Comparison of ENCODE assay signal across 18 cellular contexts in genomic region chr10:43166207-43166878, GRCh38. TPM values are rescaled to one million over a fixed set of nuclear protein-coding genes. Genes with fewer than 3 reads are reported as not detected.
DNase-seq lines count a peak whose midpoint lies in the region; ATAC-seq lines count a peak whose summit lies in the region.
"Had no signal": no experiment of that assay in that cellular context is flagged by ENCODE, and none has a peak within 500 bp of the region (broad histone marks: within the 10 kb centered on the region; RNA-seq: fewer than 3 reads in every experiment).

No MANE protein-coding gene starts in this region.

- ATAC-seq in CD4-positive, CD25-positive, alpha-beta regulatory T cell (ENCODE audit: low read depth in 2 of 2) = peak in 1 of 2 donors; percentile 45
- ATAC-seq in activated T-helper 17 cell treated with anti-CD3 and anti-CD28 coated beads, Interleukin-2, amount 50 U/mL, for 72 hours (replicated peaks) = peak; percentile 62
- no peak for ATAC-seq in GM21737 (IDR thresholded peaks at IDR 0.05; ENCODE audit: unreplicated experiment)
- ATAC-seq: Panc1; right lobe of liver; stimulated activated naive B cell treated with anti-CD40 and anti-IgM and Interleukin-4, amounts not matched to agents 10 μg/mL and 1 μg/mL and 100 μg/mL, for 72 hours had no signal

- no peaks in the 10 kb centered on the region for H3K79me2 ChIP-seq in mesendoderm (ENCODE audit: control insufficient read depth, insufficient read depth, low read length)

- peak overlapping the region; percentile 58 for H3K27ac ChIP-seq in CD4-positive, CD25-positive, alpha-beta regulatory T cell (ENCODE audit: insufficient read depth, low read length, poor library complexity, severe bottlenecking)
- H3K27ac ChIP-seq in mesendoderm (ENCODE audit: low read depth, low read length) = no peak overlapping the region
- H3K27ac ChIP-seq: BLaER1 treated with 17β-estradiol and CSF1 and Interleukin-3, amounts not matched to agents 10 nM and 100 nM; lower lobe of right lung; right lobe of liver; uterus had no signal

- peaks cover 59% of the 10 kb centered on the region for H3K36me3 Mint-ChIP-seq in CD4-positive, CD25-positive, alpha-beta regulatory T cell
- peaks cover 84% of the 10 kb centered on the region for H3K36me3 Mint-ChIP-seq in activated T-helper 17 cell treated with anti-CD3 and anti-CD28 coated beads, Interleukin-2, amount 50 U/mL, for 72 hours (ENCODE audit: low read depth)

- peak in 1 of 3 donors; percentile 28 for DNase-seq in CD4-positive, CD25-positive, alpha-beta regulatory T cell
- DNase-seq in DMS153 (lab: John Stamatoyannopoulos, UW) (peak; percentile 32), HCEC 1CT (peak; percentile 30), iPS-NIHi11 (ENCODE audit: low spot score) (no peak), mesendoderm (no peak)
- DNase-seq: foreskin fibroblast; lower lobe of right lung; NCI-H1417 treated with DMSO at 0.1 percent for 48 hours; NCI-H510A; nephron progenitor cell; right lobe of liver; stimulated activated naive B cell treated with anti-CD40 and anti-IgM and Interleukin-4, amounts not matched to agents 10 μg/mL and 1 μg/mL and 100 μg/mL, for 72 hours; uterus had no signal

- H3K27ac Mint-ChIP-seq in CD4-positive, CD25-positive, alpha-beta regulatory T cell = peak overlapping the region in 2 of 3 donors; percentile 50 to 70
- peak overlapping the region; percentile 48 for H3K27ac Mint-ChIP-seq in activated T-helper 17 cell treated with anti-CD3 and anti-CD28 coated beads, Interleukin-2, amount 50 U/mL, for 72 hours
- H3K27ac Mint-ChIP-seq: activated T-helper 2 cell treated with anti-CD3 and anti-CD28 coated beads, Interferon-gamma antibody, Interleukin-2, Interleukin-4, amounts not matched to agents 10 μg/mL and 5 μg/mL and 100 μg/mL, durations not matched to agents 14 hours and 24 hours and 36 hours; nephron progenitor cell had no signal

- no peak overlapping the region for H3K4me2 ChIP-seq in mesendoderm (ENCODE audit: low read length)

- no peak overlapping the region for H3K18ac ChIP-seq in mesendoderm (ENCODE audit: low read length)

- peak overlapping the region; percentile 10 to 16 (median 14) for H3K4me3 Mint-ChIP-seq in CD4-positive, CD25-positive, alpha-beta regulatory T cell
- H3K4me3 Mint-ChIP-seq in activated T-helper 17 cell treated with anti-CD3 and anti-CD28 coated beads, Interleukin-2, amount 50 U/mL, for 72 hours = peak overlapping the region; percentile 19
- H3K4me3 Mint-ChIP-seq: nephron progenitor cell; stimulated activated naive B cell treated with anti-CD40 and anti-IgM and Interleukin-4, amounts not matched to agents 10 μg/mL and 1 μg/mL and 100 μg/mL, for 72 hours had no signal

- H2BK120ac ChIP-seq in mesendoderm (ENCODE audit: low read depth, low read length) = no peak overlapping the region

- H3K4me3 ChIP-seq in CD4-positive, CD25-positive, alpha-beta regulatory T cell (ENCODE audit: low read depth, low read length) = peak overlapping the region; percentile 34
- H3K4me3 ChIP-seq in mesendoderm (ENCODE audit: low read length) = no peak overlapping the region
- H3K4me3 ChIP-seq: BLaER1 treated with 17β-estradiol and CSF1 and Interleukin-3, amounts not matched to agents 10 nM and 100 nM; lower lobe of right lung; right lobe of liver; uterus had no signal

- H3K4ac ChIP-seq in mesendoderm (ENCODE audit: low read depth, low read length) = no peak overlapping the region

- H3K56ac ChIP-seq in mesendoderm (ENCODE audit: low read length) = no peak overlapping the region

- no peak overlapping the region for H2BK5ac ChIP-seq in mesendoderm (ENCODE audit: low read length)

- no peak overlapping the region for H4K5ac ChIP-seq in mesendoderm (ENCODE audit: low read length)

- no peak overlapping the region for H3K23ac ChIP-seq in mesendoderm (ENCODE audit: low read length)

- H3K27me3 ChIP-seq in CD4-positive, CD25-positive, alpha-beta regulatory T cell (ENCODE audit: control insufficient read depth, insufficient read depth, low read length) = no peaks in the 10 kb centered on the region
- no peaks in the 10 kb centered on the region for H3K27me3 ChIP-seq in mesendoderm (ENCODE audit: insufficient read depth, low read length, poor library complexity)
- H3K27me3 ChIP-seq: BLaER1 treated with 17β-estradiol and CSF1 and Interleukin-3, amounts not matched to agents 10 nM and 100 nM; right lobe of liver; uterus had no signal

- peaks cover 69% of the 10 kb centered on the region for H3K36me3 ChIP-seq in CD4-positive, CD25-positive, alpha-beta regulatory T cell (ENCODE audit: control insufficient read depth, insufficient read depth, low read length)
- H3K36me3 ChIP-seq in mesendoderm (ENCODE audit: control insufficient read depth, insufficient read depth, low read length) = no peaks in the 10 kb centered on the region
- H3K36me3 ChIP-seq: right lobe of liver, uterus had no signal

- H2BK15ac ChIP-seq in mesendoderm (replicated peaks; ENCODE audit: low read depth) = no peak overlapping the region

- H3K4me1 ChIP-seq in CD4-positive, CD25-positive, alpha-beta regulatory T cell (ENCODE audit: control insufficient read depth, insufficient read depth, low read length, poor library complexity, severe bottlenecking) = peaks cover 7% of the 10 kb centered on the region
- H3K4me1 ChIP-seq in mesendoderm (ENCODE audit: control insufficient read depth, low read depth, low read length) = no peaks in the 10 kb centered on the region
- H3K4me1 ChIP-seq: right lobe of liver, uterus had no signal

- no peak overlapping the region for H3K9ac ChIP-seq in mesendoderm (ENCODE audit: low read length)
- H3K9ac ChIP-seq: BLaER1 treated with 17β-estradiol and CSF1 and Interleukin-3, amounts not matched to agents 10 nM and 100 nM had no signal

- H3K27me3 Mint-ChIP-seq in CD4-positive, CD25-positive, alpha-beta regulatory T cell = no peaks in the 10 kb centered on the region
- no peaks in the 10 kb centered on the region for H3K27me3 Mint-ChIP-seq in activated T-helper 17 cell treated with anti-CD3 and anti-CD28 coated beads, Interleukin-2, amount 50 U/mL, for 72 hours
- H3K27me3 Mint-ChIP-seq: stimulated activated naive B cell treated with anti-CD40 and anti-IgM and Interleukin-4, amounts not matched to agents 10 μg/mL and 1 μg/mL and 100 μg/mL, for 72 hours had no signal

- H3K4me1 Mint-ChIP-seq in CD4-positive, CD25-positive, alpha-beta regulatory T cell = peaks cover 32 to 59% (median 47%) of the 10 kb centered on the region in 4 donors
- H3K4me1 Mint-ChIP-seq in activated T-helper 17 cell treated with anti-CD3 and anti-CD28 coated beads, Interleukin-2, amount 50 U/mL, for 72 hours = peaks cover 20% of the 10 kb centered on the region
- H3K4me1 Mint-ChIP-seq: nephron progenitor cell had no signal

- H2AK5ac ChIP-seq in mesendoderm (ENCODE audit: low read length) = no peak overlapping the region

- WGBS in mesendoderm (ENCODE audit: extremely low coverage, insufficient coverage, low lambda C conversion rate) = no CpG with 5 or more reads among the region's 6 CpGs

- H3K9me3 Mint-ChIP-seq in CD4-positive, CD25-positive, alpha-beta regulatory T cell = no peaks in the 10 kb centered on the region
- no peaks in the 10 kb centered on the region for H3K9me3 Mint-ChIP-seq in activated T-helper 17 cell treated with anti-CD3 and anti-CD28 coated beads, Interleukin-2, amount 50 U/mL, for 72 hours
- H3K9me3 Mint-ChIP-seq: activated T-helper 2 cell treated with anti-CD3 and anti-CD28 coated beads, Interferon-gamma antibody, Interleukin-2, Interleukin-4, amounts not matched to agents 10 μg/mL and 5 μg/mL and 100 μg/mL, durations not matched to agents 14 hours and 24 hours and 36 hours; nephron progenitor cell; stimulated activated naive B cell treated with anti-CD40 and anti-IgM and Interleukin-4, amounts not matched to agents 10 μg/mL and 1 μg/mL and 100 μg/mL, for 72 hours had no signal

- no peaks in the 10 kb centered on the region for H3K9me3 ChIP-seq in CD4-positive, CD25-positive, alpha-beta regulatory T cell (ENCODE audit: control insufficient read depth in 2 of 2, low read length in 2 of 2)
- H3K9me3 ChIP-seq: BLaER1 treated with 17β-estradiol and CSF1 and Interleukin-3, amounts not matched to agents 10 nM and 100 nM; lower lobe of right lung; right lobe of liver; uterus had no signal

- H4K8ac ChIP-seq in mesendoderm (ENCODE audit: low read depth, low read length) = no peak overlapping the region

- H3K79me1 ChIP-seq in mesendoderm (ENCODE audit: low read length) = no peaks in the 10 kb centered on the region

RNA-seq across cellular contexts. Expression of gene CSGALNACT2, which starts 28.1 kb away (rescaled TPM):
- total RNA-seq in CD4-positive, CD25-positive, alpha-beta regulatory T cell = 69.4 TPM
- polyA plus RNA-seq in CD4-positive, CD25-positive, alpha-beta regulatory T cell = 10 to 100 TPM; 17.2 to 26.3 (median 22.8) TPM
- total RNA-seq in activated T-helper 17 cell treated with anti-CD3 and anti-CD28 coated beads, Interleukin-2, amount 50 U/mL, for 72 hours = 10 to 100 TPM; 31.6 to 36.3 TPM
- polyA plus RNA-seq in mesendoderm (2013, experiment 1 of 2) = 6.1 TPM
- polyA plus RNA-seq in mesendoderm (2013, experiment 2 of 2) = 5.9 TPM

Comparison
In these comparisons a context has a peak if more than half of its experiments do, and no peak if none do; other contexts are left out.
1. DNase-seq: peak in DMS153 (single experiment) and HCEC 1CT (single experiment); none in iPS-NIHi11 (single experiment) and mesendoderm (single experiment).